ENCODE assay signal across 9 cellular contexts in genomic region chr4:184851200-184851541, GRCh38. TPM values are rescaled to one million over a fixed set of nuclear protein-coding genes. Genes with fewer than 3 reads are reported as not detected.
DNase-seq lines count a peak whose midpoint lies in the region; ATAC-seq, FAIRE-seq and TF ChIP-seq lines count a peak whose summit lies in the region.
"Had no signal": no experiment of that assay in that cellular context is flagged by ENCODE, and none has a peak within 500 bp of the region (broad histone marks: within the 10 kb centered on the region; RNA-seq: fewer than 3 reads in every experiment).

No MANE protein-coding gene starts in this region.

- no peak overlapping the region for H2BK12ac ChIP-seq in mesenchymal stem cell (ENCODE audit: low read length in 2 of 2)

- no peaks in the 10 kb centered on the region for H3F3A ChIP-seq in PC-3 (ENCODE audit: low read length, unreplicated experiment)

- TF ChIP-seq CTCF in HL-60 (IDR thresholded peaks at IDR 0.05; ENCODE audit: insufficient read depth, low read length), result no peak
- TF ChIP-seq CTCF in heart right ventricle (IDR thresholded peaks at IDR 0.05), result no peak
- no peak for TF ChIP-seq CTCF in PC-3 (conservative IDR thresholded peaks at IDR 0.05; ENCODE audit: low read depth, low read length)

- peak overlapping the region; percentile 48 for H3K27ac ChIP-seq in HL-60 (replicated peaks)
- peak overlapping the region in 2 of 10 donors; percentile 40 to 73 for H3K27ac ChIP-seq in heart right ventricle
- no peak overlapping the region for H3K27ac ChIP-seq in mesenchymal stem cell (ENCODE audit: low read length, poor library complexity, severe bottlenecking)
- no peak overlapping the region for H3K27ac ChIP-seq in PC-3 (ENCODE audit: low read length)
- H3K27ac ChIP-seq: parathyroid adenoma had no signal

- WGBS in heart right ventricle, 2 donors, result 56 to 63% methylated on average over 3 of the region's 3 CpGs
- 92% methylated on average over 3 of the region's 3 CpGs for WGBS in mesenchymal stem cell

- H4K8ac ChIP-seq in mesenchymal stem cell (ENCODE audit: low read length), result no peak overlapping the region

- ATAC-seq in GM18499 (IDR thresholded peaks at IDR 0.05; ENCODE audit: insufficient read depth, unreplicated experiment) (peak; percentile 43), GM21526 (IDR thresholded peaks at IDR 0.05; ENCODE audit: low FRiP score, unreplicated experiment) (peak; percentile 65), heart right ventricle (peak in 5 of 8 donors; percentile 43 to 73 (median 67)), PC-3 (no peak)

- H2BK5ac ChIP-seq in mesenchymal stem cell (ENCODE audit: low read depth, low read length, poor library complexity, severe bottlenecking), result no peak overlapping the region

- no peak overlapping the region for H3K23ac ChIP-seq in mesenchymal stem cell (ENCODE audit: low read length in 2 of 2)

- no peak overlapping the region for H2BK15ac ChIP-seq in mesenchymal stem cell (ENCODE audit: low read depth, poor library complexity, severe bottlenecking)

- no peaks in the 10 kb centered on the region for H3K36me3 ChIP-seq in heart right ventricle
- H3K36me3 ChIP-seq in mesenchymal stem cell (ENCODE audit: control insufficient read depth in 1 of 2, insufficient read depth in 2 of 2, low read depth in 1 of 2, low read length in 2 of 2), result no peaks in the 10 kb centered on the region
- H3K36me3 ChIP-seq in PC-3 (ENCODE audit: low read depth, low read length), result no peaks in the 10 kb centered on the region

- DNase-seq in HL-60 (ENCODE audit: low read depth in 1 of 2, low spot score in 1 of 2), result peak in 1 of 2 experiments; percentile 59
- peak in 1 of 2 donors; percentile 9 for DNase-seq in heart right ventricle
- DNase-seq in H54 (ENCODE audit: insufficient read length, low spot score), result no peak
- DNase-seq in mesenchymal stem cell, result no peak
- no peak for DNase-seq in activated effector memory CD4-positive, alpha-beta T cell treated with Interleukin-2 at 50 U/mL for 16 hours
- no peak for DNase-seq in PC-3

- H3K14ac ChIP-seq in mesenchymal stem cell (ENCODE audit: low read length in 2 of 2), result no peak overlapping the region

- H2BK120ac ChIP-seq in mesenchymal stem cell (ENCODE audit: low read depth, low read length), result no peak overlapping the region

- H3K27me3 ChIP-seq in HL-60 (ENCODE audit: insufficient read depth, poor library complexity, severe bottlenecking), result no peaks in the 10 kb centered on the region
- peaks cover 0 to 8% (median 0%) of the 10 kb centered on the region in 7 donors for H3K27me3 ChIP-seq in heart right ventricle
- H3K27me3 ChIP-seq in mesenchymal stem cell (ENCODE audit: control insufficient read depth in 1 of 2, insufficient read depth in 1 of 2, low read length in 2 of 2), result peaks cover 0 to 9% of the 10 kb centered on the region in 2 experiments
- H3K27me3 ChIP-seq in PC-3 (ENCODE audit: low read length), result no peaks in the 10 kb centered on the region

- no peak overlapping the region for H3K4me3 ChIP-seq in HL-60 (replicated peaks; ENCODE audit: insufficient read depth, low read length)
- H3K4me3 ChIP-seq in heart right ventricle, result no peak overlapping the region
- no peak overlapping the region for H3K4me3 ChIP-seq in mesenchymal stem cell (ENCODE audit: insufficient read depth in 1 of 2, low read depth in 1 of 2, low read length in 2 of 2)
- no peak overlapping the region for H3K4me3 ChIP-seq in PC-3 (ENCODE audit: low read length)

- CTCF ChIA-PET in PC-3 (lab: Charles Lee), result no interaction called here

- TF ChIP-seq POLR2A in H54 (IDR thresholded peaks at IDR 0.05; ENCODE audit: low read depth, low read length), result no peak

- H4K91ac ChIP-seq in mesenchymal stem cell (ENCODE audit: low read length), result no peak overlapping the region

- no TSS peak for BruUV-seq in PC-3 (replicated peaks; lab: Mats Ljungman, UMichigan)

- H3K9ac ChIP-seq in mesenchymal stem cell (ENCODE audit: low read length), result no peak overlapping the region
- no peak overlapping the region for H3K9ac ChIP-seq in PC-3 (ENCODE audit: low read length)
- H3K9ac ChIP-seq: parathyroid adenoma had no signal

- intact Hi-C loops in heart right ventricle (cut with DNase I) (no loop called here), PC-3 (cut with micrococcal nuclease) (no loop called here)

- H3K9me2 ChIP-seq in PC-3 (replicated peaks; ENCODE audit: low read length), result no peaks in the 10 kb centered on the region

- H3K4me2 ChIP-seq in mesenchymal stem cell (ENCODE audit: low read length, poor library complexity, severe bottlenecking) (no peak overlapping the region), PC-3 (ENCODE audit: low read length) (no peak overlapping the region)

- peaks cover 0 to 63% (median 0%) of the 10 kb centered on the region in 9 donors for H3K4me1 ChIP-seq in heart right ventricle
- no peaks in the 10 kb centered on the region for H3K4me1 ChIP-seq in mesenchymal stem cell (ENCODE audit: control insufficient read depth, insufficient read depth, low read depth, low read length)
- H3K4me1 ChIP-seq in PC-3 (ENCODE audit: insufficient read depth, low read length), result peaks cover 3% of the 10 kb centered on the region
- H3K4me1 ChIP-seq: parathyroid adenoma had no signal

- no peaks in the 10 kb centered on the region for H3K79me1 ChIP-seq in mesenchymal stem cell (replicated peaks; ENCODE audit: low read length, poor library complexity, severe bottlenecking)

- no peak overlapping the region for H3K4ac ChIP-seq in mesenchymal stem cell (ENCODE audit: low read depth in 1 of 2, low read length in 2 of 2)

- no peaks in the 10 kb centered on the region for H3K79me2 ChIP-seq in PC-3 (ENCODE audit: low read length)
- H3K79me2 ChIP-seq: parathyroid adenoma had no signal

- H2AK5ac ChIP-seq in mesenchymal stem cell (ENCODE audit: low read length, severe bottlenecking), result no peak overlapping the region

- POLR2A ChIA-PET in PC-3 (lab: Charles Lee; ENCODE audit: unreplicated experiment), result no interaction called here

- no peak for FAIRE-seq in H54 (lab: Jason Lieb, UNC)

- H2AFZ ChIP-seq in mesenchymal stem cell (ENCODE audit: low read depth, low read length), result no peak overlapping the region
- no peak overlapping the region for H2AFZ ChIP-seq in PC-3 (ENCODE audit: low read length)
- H2AFZ ChIP-seq: parathyroid adenoma had no signal

- H3K9me3 ChIP-seq in heart right ventricle (no peaks in the 10 kb centered on the region), mesenchymal stem cell (ENCODE audit: control insufficient read depth, low read length) (no peaks in the 10 kb centered on the region), PC-3 (ENCODE audit: low read length) (no peaks in the 10 kb centered on the region)

- no peaks in the 10 kb centered on the region for H4K20me1 ChIP-seq in PC-3 (ENCODE audit: low read length)

- H3K18ac ChIP-seq in mesenchymal stem cell (ENCODE audit: low read depth in 1 of 2, low read length in 2 of 2), result no peak overlapping the region

RNA-seq across cellular contexts. Expression of gene ACSL1, which starts 25.4 kb away (rescaled TPM):
- total RNA-seq in heart right ventricle (100 to 1,000 TPM; 181 to 526 (median 239) TPM), PC-3 (2014; rRNA removed) (20.0 and 22.9 TPM in 2 replicates)
- polyA plus RNA-seq in heart right ventricle, result 100 to 1,000 TPM; 127 to 264 TPM
- polyA plus RNA-seq in mesenchymal stem cell (2013, experiment 1 of 2), result 4.3 TPM
- 4.5 TPM for polyA plus RNA-seq in mesenchymal stem cell (2013, experiment 2 of 2)
